ENCODE assay signal across 8 cellular contexts in the genomic region with DNA sequence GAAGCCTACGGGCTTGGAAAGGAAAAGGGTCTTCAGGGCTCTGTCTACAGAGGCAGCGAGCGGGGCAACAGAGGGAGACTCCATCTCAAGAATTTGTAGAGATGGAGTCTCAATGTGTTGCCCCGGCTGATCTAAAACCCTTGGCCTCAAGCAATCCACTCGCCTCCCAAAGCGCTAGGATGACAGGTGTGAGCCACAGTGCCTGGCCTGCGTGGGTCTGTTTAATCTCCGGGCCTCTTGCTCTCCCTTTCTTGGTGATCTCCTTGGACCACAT. TPM values are rescaled to one million over a fixed set of nuclear protein-coding genes. Genes with fewer than 3 reads are reported as not detected.
A peak's percentile ranks its signal among the peaks of the same experiment; 100 is the strongest.
DNase-seq lines count a peak whose midpoint lies in the region; ATAC-seq, FAIRE-seq and TF ChIP-seq lines count a peak whose summit lies in the region.

No MANE protein-coding gene starts in this region.

- no peak for TF ChIP-seq RAD21 in GM12878 (IDR thresholded peaks at IDR 0.05; ENCODE audit: insufficient read depth, low read depth, low read length)

- H3K36me3 ChIP-seq in ACC112 (ENCODE audit: insufficient read depth, low read length) (peaks cover 17% of the 10 kb centered on the region), GM12878 (ENCODE audit: control insufficient read depth in 2 of 2, insufficient read depth in 2 of 2, low read length in 1 of 2) (peaks cover 19 to 22% of the 10 kb centered on the region in 2 experiments), muscle layer of duodenum (ENCODE audit: control insufficient read depth in 1 of 2, insufficient read depth in 2 of 2, low read length in 2 of 2) (peaks cover 40 to 46% of the 10 kb centered on the region in 2 donors)

- H3K79me2 ChIP-seq in ACC112 (ENCODE audit: control insufficient read depth, insufficient read depth, low read length, unreplicated experiment), result peaks cover 34% of the 10 kb centered on the region
- H3K79me2 ChIP-seq in GM12878 (ENCODE audit: control insufficient read depth, insufficient read depth, low read length), result peaks cover 29% of the 10 kb centered on the region

- H3K9me3 ChIP-seq in GM12878 (replicated peaks; ENCODE audit: control insufficient read depth, insufficient read depth, low read length) (no peaks in the 10 kb centered on the region), muscle layer of duodenum (ENCODE audit: control insufficient read depth in 1 of 2, low read length in 2 of 2) (no peaks in the 10 kb centered on the region)

- TF ChIP-seq CTCF in HL-60 (IDR thresholded peaks at IDR 0.05; ENCODE audit: insufficient read depth, low read length) (no peak), GM12878 (IDR thresholded peaks at IDR 0.05 in 2 of 3, conservative IDR thresholded peaks at IDR 0.05 in 1 of 3; ENCODE audit: control insufficient read depth in 2 of 3, extremely low read depth in 1 of 3, insufficient read depth in 1 of 3, low read depth in 3 of 3, low read length in 3 of 3) (no peak)

- RAD21 ChIA-PET in GM12878 (lab: Charles Lee; ENCODE audit: unreplicated experiment), result interaction anchor here (1.5 kb wide), 1 partner anchor 20 kb away, joined by 4 read pairs; no protein-coding TSS in a partner anchor

- H3K27ac ChIP-seq in ACC112 (ENCODE audit: low read depth, low read length) (peak overlapping the region; percentile 84), HL-60 (replicated peaks) (peak overlapping the region; percentile 86), GM12878 (ENCODE audit: control insufficient read depth, insufficient read depth) (peak overlapping the region; percentile 10; the same call in 1 of the 2 replicates), muscle layer of duodenum (ENCODE audit: low read length) (peak overlapping the region; percentile 73)

- BruUV-seq in GM12878 (replicated peaks; lab: Mats Ljungman, UMichigan), result no TSS peak

- TF ChIP-seq EP300 in GM12878 (IDR thresholded peaks at IDR 0.05; ENCODE audit: borderline replicate concordance in 1 of 2, control insufficient read depth in 1 of 2, low read depth in 2 of 2, low read length in 2 of 2), result no peak

- intact Hi-C loops in GM12878 (cut with micrococcal nuclease; ENCODE audit: unreplicated experiment), result no loop called here

- POLR2A ChIA-PET in GM12878 (lab: Charles Lee), result interaction anchor here (0.5 to 2.2 kb wide), 3 partner anchors 17 to 1305 kb away, joined by 3 to 12 read pairs (median 3); a partner anchor contains a TSS

- peak; percentile 3 for ATAC-seq in GM12878
- no peak for ATAC-seq in GM21447 (IDR thresholded peaks at IDR 0.05; ENCODE audit: unreplicated experiment)

- 0 out of 2 replicates have a peak overlapping the region, but pooled peaks have one; percentile 2 for H3K4me2 ChIP-seq in GM12878 (ENCODE audit: control insufficient read depth, insufficient read depth)

- 55% methylated on average over 8 of the region's 8 CpGs for WGBS in GM12878 (ENCODE audit: insufficient coverage, insufficient replicate concordance, low lambda C conversion rate, missing lambda C conversion rate)

- H4K20me1 ChIP-seq in GM12878 (ENCODE audit: control insufficient read depth, insufficient read depth), result peaks cover 12% of the 10 kb centered on the region

- peaks cover 39% of the 10 kb centered on the region for H3K4me1 ChIP-seq in ACC112 (ENCODE audit: control insufficient read depth, insufficient read depth, low read length, unreplicated experiment)
- peaks cover 58% of the 10 kb centered on the region for H3K4me1 ChIP-seq in GM12878 (ENCODE audit: control insufficient read depth, insufficient read depth, low read length)
- H3K4me1 ChIP-seq in muscle layer of duodenum (ENCODE audit: control insufficient read depth in 1 of 2, insufficient read depth in 2 of 2, low read length in 2 of 2), result peaks cover 17 to 47% of the 10 kb centered on the region in 2 donors

- H3K9ac ChIP-seq in GM12878 (ENCODE audit: control insufficient read depth, insufficient read depth, low read length), result no peak overlapping the region

- H2AFZ ChIP-seq in ACC112 (ENCODE audit: low read length, unreplicated experiment) (no peak overlapping the region), GM12878 (ENCODE audit: control insufficient read depth, low read depth, low read length) (no peak overlapping the region)

- FAIRE-seq in GM12878 (lab: Jason Lieb, UNC), result no peak

- no peak overlapping the region for H3K4me3 ChIP-seq in ACC112 (ENCODE audit: low read depth, low read length)
- no peak overlapping the region for H3K4me3 ChIP-seq in HL-60 (replicated peaks; ENCODE audit: insufficient read depth, low read length)
- H3K4me3 ChIP-seq in GM12878, result no peak overlapping the region
- H3K4me3 ChIP-seq in muscle layer of duodenum (ENCODE audit: low read depth in 1 of 2, low read length in 2 of 2), result peak overlapping the region in 1 of 2 donors; percentile 3

- in situ Hi-C loops in GM12878 (cut with MboI), result no loop called here

- no peak for DNase-seq in HL-60 (ENCODE audit: low read depth in 1 of 2, low spot score in 1 of 2)
- no peak for DNase-seq in GM12878 (ENCODE audit: low read depth, low spot score)
- DNase-seq in ureter (ENCODE audit: low spot score), result no peak
- DNase-seq in DMS153 (lab: John Stamatoyannopoulos, UW), result no peak
- no peak for DNase-seq in effector CD4-positive, alpha-beta T cell

- TF ChIP-seq POLR2A in GM12878 (IDR thresholded peaks at IDR 0.05; ENCODE audit: low read depth, low read length), result no peak

- CTCF ChIA-PET in GM12878 (lab: Yijun Ruan, JAX), result no interaction called here

- H3K27me3 ChIP-seq in ACC112 (ENCODE audit: insufficient read depth, low read length) (no peaks in the 10 kb centered on the region), HL-60 (ENCODE audit: insufficient read depth, poor library complexity, severe bottlenecking) (no peaks in the 10 kb centered on the region), GM12878 (replicated peaks in 1 of 2; ENCODE audit: control insufficient read depth in 2 of 2, insufficient read depth in 2 of 2, low read length in 1 of 2) (no peaks in the 10 kb centered on the region), muscle layer of duodenum (ENCODE audit: low read depth, low read length) (no peaks in the 10 kb centered on the region)

- SMC1A ChIA-PET in GM12878 (lab: Charles Lee; ENCODE audit: uncharacterized antibody, unreplicated experiment), result interaction anchor here (1.0 to 1.2 kb wide), 2 partner anchors 12 to 14 kb away, joined by 3 to 4 read pairs; no protein-coding TSS in a partner anchor

RNA-seq across cellular contexts. Expression of a gene that starts 8.1 kb away (rescaled TPM):
- total RNA-seq in GM12878 (2013; cell fraction: nucleolus; rRNA removed), result 260 and 264 TPM in 2 replicates
- total RNA-seq in GM12878 (2014; rRNA removed), result 5,407 and 5,598 TPM in 2 replicates
- 2,351 TPM in 2 replicates for total RNA-seq in GM12878 (2014; rRNA removed; fragmentation: Illumina TruSeq; extraction: Trizol)
- total RNA-seq in GM12878 (2021), result 2,143 and 2,183 TPM in 2 replicates
- polyA plus RNA-seq in GM12878 (2011; ENCODE audit: low read depth), result 3,226 TPM
- polyA plus RNA-seq in GM12878 (2011; rRNA removed), result 1,412 and 2,202 TPM in 2 replicates
- polyA plus RNA-seq in GM12878 (2011; cell fraction: cytosol; rRNA removed), result 3,564 and 4,583 TPM in 2 replicates
- polyA plus RNA-seq in GM12878 (2011; cell fraction: nucleus; rRNA removed), result 1,587 and 1,661 TPM in 2 replicates
- polyA plus RNA-seq in GM12878 (2012), result 3,570 and 4,911 TPM in 2 replicates
- polyA plus RNA-seq in GM12878 (2014; fragmentation: Illumina TruSeq; extraction: Trizol), result 1,194 and 2,970 TPM in 2 replicates
- polyA plus RNA-seq in GM12878 (2014; fragmentation: Nextera tagmentation; extraction: Ambion mirVana), result 100 to 1,000 TPM; 629 to 815 TPM
- polyA plus RNA-seq in GM12878 (2014; rRNA removed), result 6,524 and 7,847 TPM in 2 replicates
- polyA plus RNA-seq in GM12878 (2016; fragmentation: Nextera tagmentation; extraction: Ambion mirVana), result 100 to 1,000 TPM; 890 to 896 TPM
- polyA minus RNA-seq in GM12878 (2011; rRNA and poly(A)+ RNA removed), result 301 and 1,060 TPM in 2 replicates
- polyA minus RNA-seq in GM12878 (2011; cell fraction: cytosol; rRNA and poly(A)+ RNA removed), result 280 and 346 TPM in 2 replicates
- 168 and 218 TPM in 2 replicates for polyA minus RNA-seq in GM12878 (2011; cell fraction: nucleus; rRNA and poly(A)+ RNA removed)
- 1,389 TPM for total RNA-seq in ureter

RNA-seq across cellular contexts. Expression of a gene that starts 14.1 kb away (rescaled TPM):
- 2.1 and 4.6 TPM in 2 replicates for total RNA-seq in GM12878 (2013; cell fraction: nucleolus; rRNA removed)
- total RNA-seq in GM12878 (2014; rRNA removed) (0.06 TPM in 1 of 2 replicates, not detected in the other), GM12878 (2014; rRNA removed; fragmentation: Illumina TruSeq; extraction: Trizol) (not detected in 2 replicates), GM12878 (2021) (0.18 and 0.29 TPM in 2 replicates), ureter (5.6 TPM)
- 0.16 TPM for polyA plus RNA-seq in GM12878 (2011; ENCODE audit: low read depth)
- polyA plus RNA-seq in GM12878 (2011; rRNA removed) (0.62 and 1.1 TPM in 2 replicates), GM12878 (2014; fragmentation: Illumina TruSeq; extraction: Trizol) (0.16 and 2.5 TPM in 2 replicates), GM12878 (2014; fragmentation: Nextera tagmentation; extraction: Ambion mirVana) (under 1 TPM; 0.04 to 0.31 TPM), GM12878 (2014; rRNA removed) (0.11 and 0.12 TPM in 2 replicates), GM12878 (2016; fragmentation: Nextera tagmentation; extraction: Ambion mirVana) (under 1 TPM; 0.20 to 0.32 TPM)
- 0.89 and 1.7 TPM in 2 replicates for polyA plus RNA-seq in GM12878 (2011; cell fraction: cytosol; rRNA removed)
- 4.8 and 7.0 TPM in 2 replicates for polyA plus RNA-seq in GM12878 (2011; cell fraction: nucleus; rRNA removed)
- 0.65 and 1.0 TPM in 2 replicates for polyA plus RNA-seq in GM12878 (2012)
- polyA minus RNA-seq in GM12878 (2011; rRNA and poly(A)+ RNA removed), result 0.82 and 1.1 TPM in 2 replicates
- polyA minus RNA-seq in GM12878 (2011; cell fraction: cytosol; rRNA and poly(A)+ RNA removed), result not detected in 2 replicates
- polyA minus RNA-seq in GM12878 (2011; cell fraction: nucleus; rRNA and poly(A)+ RNA removed), result 0.73 and 1.1 TPM in 2 replicates

RNA-seq across cellular contexts. Expression of a gene that starts 17.6 kb away (rescaled TPM):
- total RNA-seq in GM12878 (2013; cell fraction: nucleolus; rRNA removed), result 7.1 and 7.7 TPM in 2 replicates
- total RNA-seq in GM12878 (2014; rRNA removed), result 20.8 and 21.2 TPM in 2 replicates
- total RNA-seq in GM12878 (2014; rRNA removed; fragmentation: Illumina TruSeq; extraction: Trizol), result 8.2 and 8.9 TPM in 2 replicates
- total RNA-seq in GM12878 (2021), result 18.9 and 22.0 TPM in 2 replicates
- 6.7 TPM for polyA plus RNA-seq in GM12878 (2011; ENCODE audit: low read depth)
- polyA plus RNA-seq in GM12878 (2011; rRNA removed), result 11.5 and 14.7 TPM in 2 replicates
- polyA plus RNA-seq in GM12878 (2011; cell fraction: cytosol; rRNA removed), result 27.3 and 36.8 TPM in 2 replicates
- polyA plus RNA-seq in GM12878 (2011; cell fraction: nucleus; rRNA removed), result 25.0 and 25.4 TPM in 2 replicates
- 9.4 and 16.6 TPM in 2 replicates for polyA plus RNA-seq in GM12878 (2012)
- polyA plus RNA-seq in GM12878 (2014; fragmentation: Illumina TruSeq; extraction: Trizol), result 1.9 and 5.3 TPM in 2 replicates
- 1 to 10 TPM; 1.0 to 4.2 TPM for polyA plus RNA-seq in GM12878 (2014; fragmentation: Nextera tagmentation; extraction: Ambion mirVana)
- 26.5 and 26.9 TPM in 2 replicates for polyA plus RNA-seq in GM12878 (2014; rRNA removed)
- 10 to 100 TPM; 29.8 to 35.9 TPM for polyA plus RNA-seq in GM12878 (2016; fragmentation: Nextera tagmentation; extraction: Ambion mirVana)
- 5.9 and 15.6 TPM in 2 replicates for polyA minus RNA-seq in GM12878 (2011; rRNA and poly(A)+ RNA removed)
- 5.9 and 7.0 TPM in 2 replicates for polyA minus RNA-seq in GM12878 (2011; cell fraction: cytosol; rRNA and poly(A)+ RNA removed)
- polyA minus RNA-seq in GM12878 (2011; cell fraction: nucleus; rRNA and poly(A)+ RNA removed), result 4.5 and 6.1 TPM in 2 replicates
- total RNA-seq in ureter, result 27.7 TPM

RNA-seq across cellular contexts. Expression of a gene that starts 19.3 kb away (rescaled TPM):
- total RNA-seq in GM12878 (2013; cell fraction: nucleolus; rRNA removed), result 42.5 and 58.1 TPM in 2 replicates
- 23.8 and 28.1 TPM in 2 replicates for total RNA-seq in GM12878 (2014; rRNA removed)
- total RNA-seq in GM12878 (2014; rRNA removed; fragmentation: Illumina TruSeq; extraction: Trizol), result 8.0 and 8.6 TPM in 2 replicates
- 38.8 and 43.0 TPM in 2 replicates for total RNA-seq in GM12878 (2021)
- 9.5 TPM for polyA plus RNA-seq in GM12878 (2011; ENCODE audit: low read depth)
- 3.6 and 8.5 TPM in 2 replicates for polyA plus RNA-seq in GM12878 (2011; rRNA removed)
- polyA plus RNA-seq in GM12878 (2011; cell fraction: cytosol; rRNA removed), result 11.9 and 15.4 TPM in 2 replicates
- 25.5 and 31.4 TPM in 2 replicates for polyA plus RNA-seq in GM12878 (2011; cell fraction: nucleus; rRNA removed)
- polyA plus RNA-seq in GM12878 (2012), result 27.3 and 27.9 TPM in 2 replicates
- 8.2 and 15.7 TPM in 2 replicates for polyA plus RNA-seq in GM12878 (2014; fragmentation: Illumina TruSeq; extraction: Trizol)
- polyA plus RNA-seq in GM12878 (2014; fragmentation: Nextera tagmentation; extraction: Ambion mirVana), result 1 to 10 TPM in 1 of 2 experiments, under 1 TPM in 1; 0.69 to 1.4 TPM
- polyA plus RNA-seq in GM12878 (2014; rRNA removed), result 27.8 and 34.4 TPM in 2 replicates
- polyA plus RNA-seq in GM12878 (2016; fragmentation: Nextera tagmentation; extraction: Ambion mirVana), result 10 to 100 TPM; 37.1 to 44.5 TPM
- 6.0 and 12.5 TPM in 2 replicates for polyA minus RNA-seq in GM12878 (2011; rRNA and poly(A)+ RNA removed)
- polyA minus RNA-seq in GM12878 (2011; cell fraction: cytosol; rRNA and poly(A)+ RNA removed), result 9.6 and 11.6 TPM in 2 replicates
- polyA minus RNA-seq in GM12878 (2011; cell fraction: nucleus; rRNA and poly(A)+ RNA removed), result 8.9 and 19.6 TPM in 2 replicates
- total RNA-seq in ureter, result 175 TPM

RNA-seq across cellular contexts. Expression of a gene that starts 33.9 kb away (rescaled TPM):
- 0.73 and 1.3 TPM in 2 replicates for total RNA-seq in GM12878 (2013; cell fraction: nucleolus; rRNA removed)
- total RNA-seq in GM12878 (2014; rRNA removed) (0.11 TPM in 1 of 2 replicates, not detected in the other), GM12878 (2014; rRNA removed; fragmentation: Illumina TruSeq; extraction: Trizol) (not detected in 2 replicates), GM12878 (2021) (0.10 TPM in 1 of 2 replicates, not detected in the other), ureter (1.6 TPM)
- polyA plus RNA-seq in GM12878 (2011; ENCODE audit: low read depth), result not detected
- polyA plus RNA-seq in GM12878 (2011; rRNA removed) (1.2 and 1.7 TPM in 2 replicates), GM12878 (2014; fragmentation: Illumina TruSeq; extraction: Trizol) (0.07 TPM in 1 of 2 replicates, not detected in the other), GM12878 (2014; fragmentation: Nextera tagmentation; extraction: Ambion mirVana) (under 1 TPM; 0.04 to 0.05 TPM), GM12878 (2014; rRNA removed) (0.09 and 0.19 TPM in 2 replicates), GM12878 (2016; fragmentation: Nextera tagmentation; extraction: Ambion mirVana) (under 1 TPM in 1 of 2 experiments, not detected in 1; 0.05 TPM)
- polyA plus RNA-seq in GM12878 (2011; cell fraction: cytosol; rRNA removed), result 0.79 and 1.1 TPM in 2 replicates
- polyA plus RNA-seq in GM12878 (2011; cell fraction: nucleus; rRNA removed), result 2.2 and 5.0 TPM in 2 replicates
- 0.23 and 0.73 TPM in 2 replicates for polyA plus RNA-seq in GM12878 (2012)
- polyA minus RNA-seq in GM12878 (2011; rRNA and poly(A)+ RNA removed), result 0.46 and 0.51 TPM in 2 replicates
- polyA minus RNA-seq in GM12878 (2011; cell fraction: cytosol; rRNA and poly(A)+ RNA removed), result not detected in 2 replicates
- 0.24 and 0.38 TPM in 2 replicates for polyA minus RNA-seq in GM12878 (2011; cell fraction: nucleus; rRNA and poly(A)+ RNA removed)

Comparison
In these comparisons a context has a peak if more than half of its experiments do, and no peak if none do; other contexts are left out.
1. H3K27ac ChIP-seq: peak in every context shown above with its lines; median percentile 86 in HL-60; 84 in ACC112; 73 in muscle layer of duodenum; 10 in GM12878.